ENCODE assay signal across 8 cellular contexts in the genomic region with DNA sequence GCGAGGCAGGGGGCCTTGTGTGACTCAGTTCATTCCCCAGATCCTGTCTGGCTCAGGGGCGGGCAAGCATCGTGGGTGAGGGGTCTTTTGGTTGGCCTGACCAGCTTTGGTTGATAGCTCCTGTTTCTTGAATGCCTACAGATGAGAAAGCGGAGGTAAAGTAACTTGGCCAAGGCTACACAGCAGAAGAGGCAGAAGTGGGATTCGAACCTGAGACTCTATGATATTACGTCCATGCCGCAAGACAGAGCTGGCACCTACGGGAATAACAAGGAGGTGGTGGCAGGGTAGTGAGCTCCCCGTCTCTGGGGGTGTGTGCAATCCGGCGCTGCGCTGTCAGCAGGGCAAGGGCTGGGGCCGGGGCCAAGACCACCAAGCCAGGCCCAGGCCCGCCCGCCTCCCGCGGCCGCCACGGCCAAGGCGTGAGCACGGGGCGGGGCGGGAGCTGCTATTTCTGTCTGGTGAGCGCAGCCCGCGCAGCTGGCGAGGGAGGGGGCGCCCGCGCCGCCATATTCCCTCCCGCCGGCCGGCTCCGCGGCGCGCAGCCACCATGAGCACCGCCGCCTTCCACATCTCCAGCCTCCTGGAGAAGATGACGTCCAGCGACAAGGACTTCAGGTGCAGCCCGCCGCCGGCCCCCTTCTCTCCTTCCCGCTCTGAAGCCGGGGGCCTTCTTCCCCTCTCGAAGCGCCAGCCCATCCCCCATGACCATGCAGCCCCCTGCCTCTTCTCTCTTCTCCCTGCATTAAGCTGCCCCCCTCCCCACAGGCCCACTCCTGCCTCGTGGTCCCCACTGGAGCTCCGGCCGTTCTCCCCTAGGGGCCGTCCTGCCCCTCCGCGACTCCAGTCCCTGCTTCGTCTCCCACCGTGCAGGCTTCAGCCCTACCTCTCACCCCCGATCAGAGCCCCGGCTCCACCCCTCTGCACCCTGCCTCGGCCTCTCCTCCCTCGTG. TPM values are rescaled to one million over a fixed set of nuclear protein-coding genes. Genes with fewer than 3 reads are reported as not detected.
DNase-seq lines count a peak whose midpoint lies in the region; ATAC-seq and TF ChIP-seq lines count a peak whose summit lies in the region.

A gene (plus strand): TSS at position 510 of the 953 bp plus-strand sequence. CDS start 41 bp downstream, at position 551.

- peaks cover 13% of the 10 kb centered on the region for H3K4me1 ChIP-seq in muscle layer of colon (ENCODE audit: insufficient read depth, low read length)
- H3K4me1 ChIP-seq in thymus (ENCODE audit: control insufficient read depth, insufficient read depth, low read length): no peaks in the 10 kb centered on the region

- peak within 1 kb of the TSS; percentile 93 for H3K27ac ChIP-seq in muscle layer of colon (ENCODE audit: low read depth, low read length)
- no peak within 1 kb of the TSS for H3K27ac ChIP-seq in thymus (ENCODE audit: low read depth)

- 8% methylated on average over 61 of the region's 61 CpGs for WGBS in thymus

- POLR2A ChIA-PET in GM10248 (lab: Yijun Ruan, JAX): no interaction called here

- CTCF ChIA-PET in GM10248 (lab: Yijun Ruan, JAX): interaction anchor here (1.2 to 4.7 kb wide), 6 partner anchors 9 to 95 kb away, joined by 3 to 36 read pairs (median 6); no protein-coding TSS in a partner anchor

- peak within 1 kb of the TSS; percentile 53 for H3K9ac ChIP-seq in muscle layer of colon (ENCODE audit: low read length)

- no peaks in the 10 kb centered on the region for H3K36me3 ChIP-seq in muscle layer of colon (ENCODE audit: insufficient read depth, low read length)
- no peaks in the 10 kb centered on the region for H3K36me3 ChIP-seq in thymus (ENCODE audit: control insufficient read depth, insufficient read depth)

- H3K9me3 ChIP-seq in muscle layer of colon (ENCODE audit: low read length) (no peaks in the 10 kb centered on the region), thymus (ENCODE audit: control insufficient read depth) (no peaks in the 10 kb centered on the region)

- TF ChIP-seq CTCF in GM10248 (IDR thresholded peaks at IDR 0.05; ENCODE audit: control extremely low read depth, extremely low read depth, low read depth, missing control alignments): no peak

- peak within 1 kb of the TSS; percentile 70 to 74 for H3K4me3 ChIP-seq in muscle layer of colon (ENCODE audit: low read depth in 1 of 2, low read length in 2 of 2)
- H3K4me3 ChIP-seq in thymus (ENCODE audit: low read length): peak within 1 kb of the TSS; percentile 64

- ATAC-seq in GM18907 (IDR thresholded peaks at IDR 0.05; ENCODE audit: unreplicated experiment): no peak

- DNase-seq in GM10248 (ENCODE audit: extremely low spot score) (peak; percentile 43), NCI-H2171 treated with DMSO at 0.1 percent for 48 hours (lab: John Stamatoyannopoulos, UW) (peak; percentile 39), fibroblast of gingiva (ENCODE audit: low read depth) (peak; percentile 24), LoVo (ENCODE audit: low spot score) (no peak)
- peak; percentile 46 to 64 for DNase-seq in activated T-cell treated with anti-CD3 and anti-CD28 coated beads, Interleukin-2, amount 50 U/mL, for 48 hours

- H3K27me3 ChIP-seq in muscle layer of colon (ENCODE audit: control insufficient read depth in 1 of 2, insufficient read depth in 2 of 2, low read length in 2 of 2) (no peaks in the 10 kb centered on the region), thymus (ENCODE audit: control insufficient read depth, insufficient read depth) (no peaks in the 10 kb centered on the region)

RNA-seq across cellular contexts. Expression of the gene that starts here (rescaled TPM):
- 1.4 TPM for polyA plus RNA-seq in thymus
